8 cellular contexts compared by ENCODE assay signal in the genomic region with DNA sequence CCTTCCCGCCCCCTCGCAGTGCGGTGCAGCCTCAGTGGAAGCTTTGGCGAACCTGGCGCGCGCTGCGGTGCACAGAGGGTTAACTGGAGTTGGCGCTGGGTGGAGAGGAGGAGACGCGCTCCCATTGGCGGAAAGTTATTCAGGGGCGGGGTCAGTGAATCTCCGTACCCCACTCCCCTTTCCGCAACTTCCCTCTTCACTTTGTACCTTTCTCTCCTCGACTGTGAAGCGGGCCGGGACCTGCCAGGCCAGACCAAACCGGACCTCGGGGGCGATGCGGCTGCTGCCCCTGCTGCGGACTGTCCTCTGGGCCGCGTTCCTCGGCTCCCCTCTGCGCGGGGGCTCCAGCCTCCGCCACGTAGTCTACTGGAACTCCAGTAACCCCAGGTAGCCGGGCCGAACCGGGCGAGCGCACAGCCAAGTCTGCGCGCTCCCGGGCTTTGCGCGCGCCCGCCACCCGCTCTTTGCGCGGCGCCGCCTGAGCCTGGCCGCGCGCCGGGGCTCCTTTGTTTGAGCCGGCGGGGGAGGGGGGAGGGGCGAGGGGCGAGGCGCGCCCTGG. TPM values are rescaled to one million over a fixed set of nuclear protein-coding genes. Genes with fewer than 3 reads are reported as not detected.
DNase-seq lines count a peak whose midpoint lies in the region; ATAC-seq and TF ChIP-seq lines count a peak whose summit lies in the region.

A gene with protein sequence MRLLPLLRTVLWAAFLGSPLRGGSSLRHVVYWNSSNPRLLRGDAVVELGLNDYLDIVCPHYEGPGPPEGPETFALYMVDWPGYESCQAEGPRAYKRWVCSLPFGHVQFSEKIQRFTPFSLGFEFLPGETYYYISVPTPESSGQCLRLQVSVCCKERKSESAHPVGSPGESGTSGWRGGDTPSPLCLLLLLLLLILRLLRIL (plus strand): TSS at position 191 of the 559 bp plus-strand sequence. CDS start 84 bp downstream, at position 275.

- intact Hi-C loops in lower leg skin (cut with DNase I; ENCODE audit: low total_unique reads), result loop anchor here (2.0 kb wide), 1 partner anchor 19 kb away; no protein-coding TSS in a partner anchor

- H3K9ac ChIP-seq in duodenal mucosa (ENCODE audit: low read depth in 1 of 2, low read length in 2 of 2), result peak within 1 kb of the TSS; percentile 65 to 80

- TF ChIP-seq CTCF in AG04450 (IDR thresholded peaks at IDR 0.05; ENCODE audit: low read depth, low read length) (no peak), lower leg skin (IDR thresholded peaks at IDR 0.05) (no peak)

- POLR2A ChIA-PET in AG04450 (lab: Yijun Ruan, JAX), result interaction anchor here (0.6 to 0.8 kb wide), 2 partner anchors 15 to 70 kb away, joined by 3 read pairs; a partner anchor contains a TSS

- WGBS in lower leg skin, 2 donors, result 0% methylated on average over 26 to 34 of the region's 57 CpGs

- peaks cover 32 to 46% of the 10 kb centered on the region in 2 donors for H3K4me1 ChIP-seq in duodenal mucosa (ENCODE audit: control insufficient read depth in 1 of 2, insufficient read depth in 2 of 2, low read length in 2 of 2)

- DNase-seq in AG04450 (ENCODE audit: low read depth, low spot score) (peak; percentile 36), NCI-H526 treated with DMSO at 0.1 percent for 48 hours (lab: John Stamatoyannopoulos, UW) (peak; percentile 97), lower leg skin (ENCODE audit: low spot score in 2 of 2) (peak; percentile 89 to 96)
- peak; percentile 77 to 79 for DNase-seq in activated CD4-positive, alpha-beta T cell treated with anti-CD3 and anti-CD28 coated beads, Interleukin-2, amount 50 U/mL, for 4 hours
- DNase-seq in stimulated activated CD4-positive, alpha-beta T cell treated with anti-CD3 and anti-CD28 coated beads, Interleukin-4, amount 100 ng/mL, for 48 hours (ENCODE audit: low read depth in 2 of 2), result peak; percentile 70 to 81

- H3K4me3 ChIP-seq in AG04450 (ENCODE audit: low read depth, low read length) (peak within 1 kb of the TSS; percentile 96), duodenal mucosa (ENCODE audit: low read depth in 1 of 2, low read length in 2 of 2) (peak within 1 kb of the TSS; percentile 83), lower leg skin (ENCODE audit: low read depth, poor library complexity, severe bottlenecking) (peak within 1 kb of the TSS; percentile 46)

- no peaks in the 10 kb centered on the region for H3K9me3 ChIP-seq in AG04450 (ENCODE audit: control insufficient read depth, insufficient read depth, low read length)
- no peaks in the 10 kb centered on the region for H3K9me3 ChIP-seq in duodenal mucosa (ENCODE audit: control insufficient read depth in 1 of 2, low read length in 2 of 2)

- CTCF ChIA-PET in AG04450 (lab: Charles Lee), result interaction anchor here (0.9 to 2.9 kb wide), 5 partner anchors 12 to 106 kb away, joined by 3 to 29 read pairs (median 9); a partner anchor contains a TSS

- peak within 1 kb of the TSS; percentile 80 for H3K27ac ChIP-seq in AG04450 (ENCODE audit: low read depth, low read length)
- peak within 1 kb of the TSS; percentile 93 for H3K27ac ChIP-seq in duodenal mucosa (ENCODE audit: low read depth, low read length)

- H3K36me3 ChIP-seq in duodenal mucosa (ENCODE audit: control insufficient read depth in 1 of 2, insufficient read depth in 2 of 2, low read length in 2 of 2), result peaks cover 0 to 27% of the 10 kb centered on the region in 2 donors

- TF ChIP-seq POLR2A in lower leg skin (IDR thresholded peaks at IDR 0.05), result no peak

- H3K27me3 ChIP-seq in AG04450 (ENCODE audit: control insufficient read depth, insufficient read depth, low read length), result no peaks in the 10 kb centered on the region
- H3K27me3 ChIP-seq in duodenal mucosa (ENCODE audit: control insufficient read depth in 1 of 2, insufficient read depth in 2 of 2, low read length in 2 of 2), result no peaks in the 10 kb centered on the region

- ATAC-seq in GM18858 (IDR thresholded peaks at IDR 0.05; ENCODE audit: unreplicated experiment), result peak; percentile 44
- peak; percentile 80 for ATAC-seq in HG03103 (IDR thresholded peaks at IDR 0.05; ENCODE audit: low read depth, unreplicated experiment)

RNA-seq across cellular contexts. Expression of the gene that starts here (rescaled TPM):
- polyA plus RNA-seq in AG04450 (2011; rRNA removed), result 10.1 and 12.9 TPM in 2 replicates
- polyA minus RNA-seq in AG04450 (2011; rRNA and poly(A)+ RNA removed), result 8.8 and 8.9 TPM in 2 replicates
- total RNA-seq in lower leg skin, result 10 to 100 TPM; 29.5 to 66.6 (median 52.9) TPM

Comparison
In these comparisons a context has a peak if more than half of its experiments do, and no peak if none do; other contexts are left out.
1. Peak in every context shown above with its lines: DNase-seq, ATAC-seq, H3K4me3 ChIP-seq and H3K27ac ChIP-seq.
2. DNase-seq: peak in every context shown above with its lines; median percentile 97 in NCI-H526 treated with DMSO at 0.1 percent for 48 hours; 92 in lower leg skin; 78 in activated CD4-positive, alpha-beta T cell treated with anti-CD3 and anti-CD28 coated beads, Interleukin-2, amount 50 U/mL, for 4 hours; 76 in stimulated activated CD4-positive, alpha-beta T cell treated with anti-CD3 and anti-CD28 coated beads, Interleukin-4, amount 100 ng/mL, for 48 hours; 36 in AG04450.
3. H3K4me3 ChIP-seq: peak in every context shown above with its lines; median percentile 96 in AG04450; 83 in duodenal mucosa; 46 in lower leg skin.